In genomic region chr4:76058302-76058701, GRCh38 we compare ENCODE assay signal across 17 cellular contexts. TPM values are rescaled to one million over a fixed set of nuclear protein-coding genes. Genes with fewer than 3 reads are reported as not detected.
DNase-seq lines count a peak whose midpoint lies in the region; ATAC-seq and TF ChIP-seq lines count a peak whose summit lies in the region.
"Had no signal": no experiment of that assay in that cellular context is flagged by ENCODE, and none has a peak within 500 bp of the region (broad histone marks: within the 10 kb centered on the region; RNA-seq: fewer than 3 reads in every experiment).

No MANE protein-coding gene starts in this region.

- H3K36me3 Mint-ChIP-seq in T-helper 1 cell treated with Interleukin-12 subunit alpha and Interleukin-12 subunit beta and Interleukin-4 antibody, amounts not matched to agents 30 μg/mL and 1 μg/mL, for 36 hours (ENCODE audit: low read depth), result no peaks in the 10 kb centered on the region
- no peaks in the 10 kb centered on the region for H3K36me3 Mint-ChIP-seq in naive thymus-derived CD8-positive, alpha-beta T cell
- H3K36me3 Mint-ChIP-seq: activated naive CD8-positive, alpha-beta T cell treated with anti-CD3 and anti-CD28 coated beads, Interleukin-2, amount 10 ng/mL, durations not matched to agents 7 days and 5 days had no signal

- POLR2A ChIA-PET in naive thymus-derived CD8-positive, alpha-beta T cell (lab: Charles Lee), result no interaction called here

- H3K27me3 Mint-ChIP-seq in T-helper 1 cell treated with Interleukin-12 subunit alpha and Interleukin-12 subunit beta and Interleukin-4 antibody, amounts not matched to agents 30 μg/mL and 1 μg/mL, for 36 hours (ENCODE audit: low read depth), result no peaks in the 10 kb centered on the region
- H3K27me3 Mint-ChIP-seq in naive thymus-derived CD8-positive, alpha-beta T cell, result peaks cover 9 to 26% (median 13%) of the 10 kb centered on the region in 5 donors
- H3K27me3 Mint-ChIP-seq: activated B cell treated with CpG ODN at 0.5 μM for 24 hours; dendritic cell treated with granulocyte-macrophage colony-stimulating factor and Interleukin-4, amounts not matched to agents 40 ng/mL and 50 ng/mL, for 4 days had no signal

- no peaks in the 10 kb centered on the region for H3K27me3 ChIP-seq in right atrium auricular region

- TF ChIP-seq CTCF in GM12865 (IDR thresholded peaks at IDR 0.05; ENCODE audit: insufficient read depth, low read depth, low read length, missing control alignments) (no peak), right atrium auricular region (IDR thresholded peaks at IDR 0.05) (no peak)

- no peaks in the 10 kb centered on the region for H3K4me1 ChIP-seq in right atrium auricular region

- ATAC-seq in GM18867 (IDR thresholded peaks at IDR 0.05; ENCODE audit: unreplicated experiment) (peak; percentile 48), HG02678 (IDR thresholded peaks at IDR 0.05; ENCODE audit: unreplicated experiment) (peak; percentile 31)
- ATAC-seq in naive thymus-derived CD8-positive, alpha-beta T cell, result no peak
- ATAC-seq: HCT116 had no signal

- no peaks in the 10 kb centered on the region for H3K36me3 ChIP-seq in right atrium auricular region

- peak overlapping the region; percentile 64 for H3K27ac Mint-ChIP-seq in T-helper 1 cell treated with Interleukin-12 subunit alpha and Interleukin-12 subunit beta and Interleukin-4 antibody, amounts not matched to agents 30 μg/mL and 1 μg/mL, for 36 hours
- no peak overlapping the region for H3K27ac Mint-ChIP-seq in naive thymus-derived CD8-positive, alpha-beta T cell
- H3K27ac Mint-ChIP-seq: activated B cell treated with CpG ODN at 0.5 μM for 24 hours; activated naive CD8-positive, alpha-beta T cell treated with anti-CD3 and anti-CD28 coated beads, Interleukin-2, amount 10 ng/mL, durations not matched to agents 7 days and 5 days; dendritic cell treated with granulocyte-macrophage colony-stimulating factor and Interleukin-4, amounts not matched to agents 40 ng/mL and 50 ng/mL, for 4 days had no signal

- H3K4me1 Mint-ChIP-seq in T-helper 1 cell treated with Interleukin-12 subunit alpha and Interleukin-12 subunit beta and Interleukin-4 antibody, amounts not matched to agents 30 μg/mL and 1 μg/mL, for 36 hours (ENCODE audit: low read depth), result peaks cover 57% of the 10 kb centered on the region
- H3K4me1 Mint-ChIP-seq in naive thymus-derived CD8-positive, alpha-beta T cell, result peaks cover 0 to 24% (median 0%) of the 10 kb centered on the region in 4 donors

- peak; percentile 55 for DNase-seq in GM12865 (ENCODE audit: low read depth)
- DNase-seq in GM03348 (ENCODE audit: low spot score), result no peak
- no peak for DNase-seq in right atrium auricular region (ENCODE audit: low spot score)
- DNase-seq in DMS 273 treated with DMSO at 0.1 percent for 48 hours (lab: John Stamatoyannopoulos, UW), result no peak
- no peak for DNase-seq in naive thymus-derived CD8-positive, alpha-beta T cell
- DNase-seq: activated B cell treated with CpG ODN at 0.5 μM for 24 hours; activated naive CD8-positive, alpha-beta T cell treated with anti-CD3 and anti-CD28 coated beads, Interleukin-2, amount 10 ng/mL, durations not matched to agents 7 days and 5 days; foreskin melanocyte; NCI-H187; occipital lobe had no signal

- H3K9me3 Mint-ChIP-seq in T-helper 1 cell treated with Interleukin-12 subunit alpha and Interleukin-12 subunit beta and Interleukin-4 antibody, amounts not matched to agents 30 μg/mL and 1 μg/mL, for 36 hours, result no peaks in the 10 kb centered on the region
- H3K9me3 Mint-ChIP-seq in naive thymus-derived CD8-positive, alpha-beta T cell, result no peaks in the 10 kb centered on the region
- H3K9me3 Mint-ChIP-seq: activated B cell treated with CpG ODN at 0.5 μM for 24 hours; activated naive CD8-positive, alpha-beta T cell treated with anti-CD3 and anti-CD28 coated beads, Interleukin-2, amount 10 ng/mL, durations not matched to agents 7 days and 5 days; dendritic cell treated with granulocyte-macrophage colony-stimulating factor and Interleukin-4, amounts not matched to agents 40 ng/mL and 50 ng/mL, for 4 days had no signal

- H3K4me3 ChIP-seq in GM12865 (ENCODE audit: low read depth, low read length) (no peak overlapping the region), right atrium auricular region (no peak overlapping the region)

- peak overlapping the region; percentile 35 for H3K4me3 Mint-ChIP-seq in T-helper 1 cell treated with Interleukin-12 subunit alpha and Interleukin-12 subunit beta and Interleukin-4 antibody, amounts not matched to agents 30 μg/mL and 1 μg/mL, for 36 hours
- H3K4me3 Mint-ChIP-seq in naive thymus-derived CD8-positive, alpha-beta T cell, result no peak overlapping the region
- H3K4me3 Mint-ChIP-seq: activated B cell treated with CpG ODN at 0.5 μM for 24 hours; dendritic cell treated with granulocyte-macrophage colony-stimulating factor and Interleukin-4, amounts not matched to agents 40 ng/mL and 50 ng/mL, for 4 days had no signal

- no peak overlapping the region for H3K27ac ChIP-seq in right atrium auricular region

- H3K9me3 ChIP-seq in right atrium auricular region, result no peaks in the 10 kb centered on the region

RNA-seq across cellular contexts. Expression of gene ART3, which starts 16.2 kb away (rescaled TPM):
- 100 to 1,000 TPM in 1 of 2 donors, 10 to 100 TPM in 1; 75.6 to 139 TPM for total RNA-seq in right atrium auricular region
- total RNA-seq in naive thymus-derived CD8-positive, alpha-beta T cell, result not detected
- polyA plus RNA-seq in naive thymus-derived CD8-positive, alpha-beta T cell, result not detected
- total RNA-seq: activated B cell treated with CpG ODN at 0.5 μM for 24 hours; activated naive CD8-positive, alpha-beta T cell treated with anti-CD3 and anti-CD28 coated beads, Interleukin-2, amount 10 ng/mL, durations not matched to agents 7 days and 5 days; left lobe of liver had no signal

RNA-seq across cellular contexts. Expression of gene CXCL11, which starts 22.4 kb away (rescaled TPM):
- not detected for total RNA-seq in right atrium auricular region
- total RNA-seq in naive thymus-derived CD8-positive, alpha-beta T cell, result not detected
- polyA plus RNA-seq in naive thymus-derived CD8-positive, alpha-beta T cell, result not detected
- total RNA-seq: activated B cell treated with CpG ODN at 0.5 μM for 24 hours; activated naive CD8-positive, alpha-beta T cell treated with anti-CD3 and anti-CD28 coated beads, Interleukin-2, amount 10 ng/mL, durations not matched to agents 7 days and 5 days; left lobe of liver; occipital lobe had no signal

RNA-seq across cellular contexts. Expression of gene CXCL10, which starts 35.0 kb away (rescaled TPM):
- total RNA-seq in right atrium auricular region, result under 1 TPM in 1 of 2 donors, not detected in 1; 0.28 TPM
- total RNA-seq in naive thymus-derived CD8-positive, alpha-beta T cell, result not detected
- not detected for polyA plus RNA-seq in naive thymus-derived CD8-positive, alpha-beta T cell
- total RNA-seq: activated B cell treated with CpG ODN at 0.5 μM for 24 hours had no signal

RNA-seq across cellular contexts. Expression of gene CXCL9, which starts 51.0 kb away (rescaled TPM):
- 1 to 10 TPM; 1.0 to 2.6 TPM for total RNA-seq in right atrium auricular region
- not detected for total RNA-seq in naive thymus-derived CD8-positive, alpha-beta T cell
- polyA plus RNA-seq in naive thymus-derived CD8-positive, alpha-beta T cell, result not detected
- total RNA-seq: activated B cell treated with CpG ODN at 0.5 μM for 24 hours, occipital lobe, RPMI7951 had no signal

Comparison
In these comparisons a context has a peak if more than half of its experiments do, and no peak if none do; other contexts are left out.
1. ATAC-seq: peak in GM18867 (single experiment) and HG02678 (single experiment); none in naive thymus-derived CD8-positive, alpha-beta T cell (0 of 2).
2. RNA of gene ART3, which starts 16.2 kb away (total RNA-seq): 75.6 to 139 TPM in right atrium auricular region; not detected in naive thymus-derived CD8-positive, alpha-beta T cell; every median in the first group is over 10 times any median in the second.